ENCODE assay signal across 10 cellular contexts in genomic region chr16:82671743-82672142, GRCh38. TPM values are rescaled to one million over a fixed set of nuclear protein-coding genes. Genes with fewer than 3 reads are reported as not detected.
DNase-seq lines count a peak whose midpoint lies in the region; ATAC-seq, FAIRE-seq and TF ChIP-seq lines count a peak whose summit lies in the region.
"Had no signal": no experiment of that assay in that cellular context is flagged by ENCODE, and none has a peak within 500 bp of the region (broad histone marks: within the 10 kb centered on the region; RNA-seq: fewer than 3 reads in every experiment).

No MANE protein-coding gene starts in this region.

- ATAC-seq in heart left ventricle (no peak), Right ventricle myocardium inferior (no peak)
- ATAC-seq in stimulated activated naive CD8-positive, alpha-beta T cell treated with anti-CD3 and anti-CD28 coated beads, Interleukin-15, Interleukin-2, amounts not matched to agents 100 U/mL and 50 U/mL, for 24 hours: no peak

- FAIRE-seq in H54 (lab: Jason Lieb, UNC): no peak

- intact Hi-C loops in heart left ventricle (cut with DNase I): no loop called here
- intact Hi-C loops in Right ventricle myocardium inferior (cut with DNase I): no loop called here
- intact Hi-C loops in stomach (cut with DNase I; ENCODE audit: low total_unique reads): no loop called here

- TF ChIP-seq CTCF in heart left ventricle (IDR thresholded peaks at IDR 0.05) (peak in 7 of 12 donors; percentile 7 to 39 (median 21)), Peyer's patch (IDR thresholded peaks at IDR 0.05) (peak in 3 of 6 experiments; percentile 30 to 40 (median 39)), stomach (IDR thresholded peaks at IDR 0.05) (no peak)

- TF ChIP-seq POLR2A in heart left ventricle (IDR thresholded peaks at IDR 0.05): no peak
- no peak for TF ChIP-seq POLR2A in Peyer's patch (IDR thresholded peaks at IDR 0.05)
- TF ChIP-seq POLR2A in H54 (IDR thresholded peaks at IDR 0.05; ENCODE audit: low read depth, low read length): no peak
- no peak for TF ChIP-seq POLR2A in stomach (IDR thresholded peaks at IDR 0.05)

- H3K27ac ChIP-seq in heart left ventricle (no peak overlapping the region), Peyer's patch (no peak overlapping the region), stomach (no peak overlapping the region)
- no peak overlapping the region for H3K27ac ChIP-seq in effector memory CD4-positive, alpha-beta T cell (ENCODE audit: insufficient read depth, low read length, poor library complexity, severe bottlenecking)
- H3K27ac ChIP-seq: HL-60 had no signal

- no peak for TF ChIP-seq EP300 in stomach (IDR thresholded peaks at IDR 0.05)

- DNase-seq in heart left ventricle (no peak), Right ventricle myocardium inferior (ENCODE audit: missing footprints) (no peak), Peyer's patch (peak in 2 of 3 donors; percentile 20 to 56), H54 (ENCODE audit: insufficient read length, low spot score) (no peak), cerebellum (ENCODE audit: low spot score) (no peak), stomach (no peak)
- peak in 2 of 3 donors; percentile 5 to 34 for DNase-seq in effector memory CD4-positive, alpha-beta T cell
- peak; percentile 42 for DNase-seq in stimulated activated naive CD8-positive, alpha-beta T cell treated with anti-CD3 and anti-CD28 coated beads, Interleukin-15, Interleukin-2, amounts not matched to agents 100 U/mL and 50 U/mL, for 24 hours

- no peaks in the 10 kb centered on the region for H3K27me3 ChIP-seq in heart left ventricle
- H3K27me3 ChIP-seq in Peyer's patch: no peaks in the 10 kb centered on the region
- H3K27me3 ChIP-seq in effector memory CD4-positive, alpha-beta T cell (replicated peaks; ENCODE audit: control insufficient read depth, insufficient read depth, low read length, poor library complexity, severe bottlenecking): no peaks in the 10 kb centered on the region
- H3K27me3 ChIP-seq in stomach: peaks cover 0 to 19% (median 0%) of the 10 kb centered on the region in 3 donors

- WGBS in heart left ventricle, 4 donors: 93 to 98% (median 96%) methylated on average over 3 of the region's 3 CpGs
- 79 to 98% (median 92%) methylated on average over 3 of the region's 3 CpGs for WGBS in stomach, 5 donors

- H3K36me3 ChIP-seq in heart left ventricle (no peaks in the 10 kb centered on the region), Peyer's patch (no peaks in the 10 kb centered on the region), stomach (no peaks in the 10 kb centered on the region)
- H3K36me3 ChIP-seq in effector memory CD4-positive, alpha-beta T cell (ENCODE audit: control insufficient read depth, insufficient read depth, low read length): no peaks in the 10 kb centered on the region

- H3K9me3 ChIP-seq in heart left ventricle (no peaks in the 10 kb centered on the region), Peyer's patch (no peaks in the 10 kb centered on the region), stomach (no peaks in the 10 kb centered on the region)
- no peaks in the 10 kb centered on the region for H3K9me3 ChIP-seq in effector memory CD4-positive, alpha-beta T cell (ENCODE audit: control insufficient read depth, low read length)

- H3K4me1 ChIP-seq in heart left ventricle (peaks cover 0 to 30% (median 0%) of the 10 kb centered on the region in 12 donors), Peyer's patch (no peaks in the 10 kb centered on the region), stomach (no peaks in the 10 kb centered on the region)
- H3K4me1 ChIP-seq in effector memory CD4-positive, alpha-beta T cell (ENCODE audit: control insufficient read depth, insufficient read depth, low read length, poor library complexity, severe bottlenecking): no peaks in the 10 kb centered on the region

- H3K4me3 ChIP-seq in heart left ventricle: no peak overlapping the region
- H3K4me3 ChIP-seq in Peyer's patch: no peak overlapping the region
- H3K4me3 ChIP-seq in effector memory CD4-positive, alpha-beta T cell (ENCODE audit: insufficient read depth, low read depth, low read length, poor library complexity, severe bottlenecking): no peak overlapping the region
- H3K4me3 ChIP-seq in stomach: no peak overlapping the region

RNA-seq across cellular contexts. Expression of gene CDH13, which starts 45.0 kb away (rescaled TPM):
- total RNA-seq in heart left ventricle (100 to 1,000 TPM; 101 to 172 (median 139) TPM), Right ventricle myocardium inferior (173 TPM), Peyer's patch (1 to 10 TPM in 3 of 4 donors, not detected in 1; 2.0 to 6.6 (median 4.1) TPM), cerebellum (43.6 TPM), stomach (10 to 100 TPM in 2 of 5 donors, 1 to 10 TPM in 1, under 1 TPM in 1, not detected in 1; 0.29 to 21.4 (median 6.9) TPM)
- polyA plus RNA-seq in heart left ventricle (10 to 100 TPM; 15.0 to 99.4 TPM), stomach (1 to 10 TPM in 1 of 3 donors, under 1 TPM in 2; 0.12 to 1.7 (median 0.31) TPM)
- total RNA-seq: CD8-positive, alpha-beta memory T cell had no signal
- polyA plus RNA-seq: CD8-positive, alpha-beta memory T cell had no signal

Comparison
In these comparisons a context has a peak if more than half of its experiments do, and no peak if none do; other contexts are left out.
1. DNase-seq: peak in Peyer's patch (2 of 3), effector memory CD4-positive, alpha-beta T cell (2 of 3) and stimulated activated naive CD8-positive, alpha-beta T cell treated with anti-CD3 and anti-CD28 coated beads, Interleukin-15, Interleukin-2, amounts not matched to agents 100 U/mL and 50 U/mL, for 24 hours (single experiment); none in heart left ventricle (0 of 5), Right ventricle myocardium inferior (single experiment), H54 (single experiment), cerebellum (single experiment) and stomach (single experiment).
2. CTCF ChIP-seq: peak in heart left ventricle (7 of 12); none in stomach (0 of 7).